17 cellular contexts compared by ENCODE assay signal in the genomic region with DNA sequence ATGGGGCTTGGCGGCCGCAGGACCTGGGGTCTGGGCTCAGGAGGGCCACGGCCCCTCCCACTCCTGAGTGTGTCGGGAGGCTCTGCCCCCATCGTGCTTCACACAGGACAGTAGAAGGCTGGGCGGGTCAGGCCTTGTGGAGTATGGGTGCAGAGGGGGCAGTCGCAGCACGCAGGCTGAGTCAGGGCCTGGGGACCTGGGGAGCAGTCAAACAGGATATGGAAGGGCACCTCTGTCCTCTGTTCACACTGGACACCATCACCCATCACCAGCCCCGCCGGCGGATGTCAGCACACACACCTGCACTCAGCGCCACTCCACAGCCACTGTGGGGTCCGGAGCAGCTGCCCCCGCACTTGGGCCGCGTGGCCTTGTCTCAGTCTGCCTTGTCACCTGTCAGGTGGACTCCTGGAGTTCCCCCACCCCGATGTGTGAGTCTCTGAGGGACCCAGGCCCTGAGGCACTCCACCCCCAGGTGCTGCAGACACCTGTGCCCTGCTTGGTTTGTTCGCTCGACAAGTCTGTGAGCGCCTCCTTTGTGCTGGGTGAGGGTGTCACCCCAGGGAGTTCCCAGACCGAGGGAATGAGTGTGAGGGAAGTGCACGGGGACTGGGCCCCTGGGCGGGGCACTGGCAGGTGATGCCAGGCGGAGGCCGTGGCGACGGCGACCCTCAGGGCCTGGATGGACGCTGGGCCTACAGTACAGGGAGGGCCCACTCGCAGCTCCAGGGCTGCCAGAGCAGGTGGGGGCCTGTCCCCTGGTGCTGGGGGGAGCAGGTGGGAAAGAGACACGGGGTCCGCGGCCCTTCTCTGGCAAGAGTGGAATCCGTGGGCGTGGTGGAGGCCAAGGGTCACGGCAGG.
"Had no signal": no experiment of that assay in that cellular context is flagged by ENCODE, and none has a peak within 500 bp of the region (broad histone marks: within the 10 kb centered on the region; RNA-seq: fewer than 3 reads in every experiment).

No MANE protein-coding gene starts in this region.

- H3K4me1 ChIP-seq: ascending aorta, breast epithelium, gastrocnemius medialis, lower lobe of right lung, tibial nerve had no signal

- H3K4me3 ChIP-seq: ascending aorta, breast epithelium, gastrocnemius medialis, heart right ventricle, lower lobe of right lung, right atrium auricular region, skin epidermis, tibial nerve had no signal

- H3K27ac ChIP-seq: ascending aorta, breast epithelium, gastrocnemius medialis, heart right ventricle, lower lobe of right lung, right atrium auricular region, skin epidermis, tibial nerve had no signal

- DNase-seq: activated CD4-positive, alpha-beta memory T cell treated with anti-CD3 and anti-CD28 coated beads, Interleukin-2, amount 10 ng/mL, durations not matched to agents 7 days and 5 days; activated CD4-positive, alpha-beta T cell treated with anti-CD3 and anti-CD28 coated beads for 1 hour; activated naive CD4-positive, alpha-beta T cell treated with anti-CD3 and anti-CD28 coated beads, Interleukin-2, amount 10 ng/mL, durations not matched to agents 7 days and 5 days; activated T-cell treated with anti-CD3 and anti-CD28 coated beads, Interleukin-2, amount 50 U/mL, for 24 hours; dermis blood vessel endothelial cell; gastrocnemius medialis; heart right ventricle; left cardiac atrium; lower lobe of right lung; stimulated activated CD4-positive, alpha-beta T cell treated with anti-CD3 and anti-CD28 coated beads, Interleukin-4, amount 100 ng/mL, for 24 hours; stimulated activated naive CD4-positive, alpha-beta T cell; substantia nigra had no signal

- H3K9me3 ChIP-seq: ascending aorta, breast epithelium, gastrocnemius medialis, heart right ventricle, lower lobe of right lung, right atrium auricular region, tibial nerve had no signal

- H3K27me3 ChIP-seq: ascending aorta, breast epithelium, heart right ventricle, right atrium auricular region had no signal

- H3K36me3 ChIP-seq: ascending aorta, breast epithelium, gastrocnemius medialis, lower lobe of right lung, right atrium auricular region, tibial nerve had no signal

- ATAC-seq: gastrocnemius medialis, heart right ventricle, left cardiac atrium, lower lobe of right lung had no signal
